ENCODE assay signal across 11 cellular contexts in the genomic region with DNA sequence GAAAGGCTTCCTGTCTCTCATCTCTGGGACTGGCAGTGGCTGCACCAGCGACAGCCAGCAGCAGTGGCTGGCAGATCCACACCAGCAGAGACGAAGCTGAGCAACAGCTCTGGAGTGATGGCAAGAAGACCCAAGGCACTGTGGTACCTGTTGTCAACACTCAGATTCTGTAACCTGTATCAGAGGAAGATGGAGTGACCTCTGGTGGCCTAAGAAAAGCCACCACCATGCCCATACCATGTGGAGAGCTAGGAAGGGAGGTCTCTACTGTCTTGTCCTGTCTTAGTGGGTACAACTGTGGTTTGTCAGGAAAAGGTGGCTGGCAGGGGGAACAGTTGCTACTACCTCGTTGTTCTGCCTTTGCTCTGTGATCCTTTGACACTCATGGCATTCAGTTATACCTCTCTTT. TPM values are rescaled to one million over a fixed set of nuclear protein-coding genes. Genes with fewer than 3 reads are reported as not detected.
DNase-seq lines count a peak whose midpoint lies in the region; ATAC-seq and TF ChIP-seq lines count a peak whose summit lies in the region.
"Had no signal": no experiment of that assay in that cellular context is flagged by ENCODE, and none has a peak within 500 bp of the region (broad histone marks: within the 10 kb centered on the region; RNA-seq: fewer than 3 reads in every experiment).

No MANE protein-coding gene starts in this region.

- no peak overlapping the region for H3K4me2 ChIP-seq in IMR-90 (ENCODE audit: low read depth, low read length)
- H3K4me2 ChIP-seq: BLaER1 treated with 17β-estradiol and CSF1 and Interleukin-3, amounts not matched to agents 10 nM and 100 nM had no signal

- H3K27ac Mint-ChIP-seq in activated CD4-positive, alpha-beta T cell treated with anti-CD3 and anti-CD28 coated beads, Interleukin-2, amount 10 ng/mL, durations not matched to agents 7 days and 5 days, result peak overlapping the region; percentile 1
- no peak overlapping the region for H3K27ac Mint-ChIP-seq in activated naive CD8-positive, alpha-beta T cell treated with anti-CD3 and anti-CD28 coated beads, Interleukin-2, amount 10 ng/mL, durations not matched to agents 7 days and 5 days
- H3K27ac Mint-ChIP-seq in naive B cell, result peak overlapping the region in 1 of 6 donors; percentile 81

- in situ Hi-C loops in IMR-90 (cut with MboI; ENCODE audit: low sequenced_read_pairs), result no loop called here

- H3K27ac ChIP-seq in IMR-90 (ENCODE audit: insufficient read depth, low read length), result no peak overlapping the region
- H3K27ac ChIP-seq in vagina, result no peak overlapping the region
- H3K27ac ChIP-seq: BLaER1 treated with 17β-estradiol and CSF1 and Interleukin-3, amounts not matched to agents 10 nM and 100 nM had no signal

- H3K9me3 ChIP-seq in IMR-90 (ENCODE audit: control insufficient read depth, insufficient read depth, low read length) (no peaks in the 10 kb centered on the region), vagina (no peaks in the 10 kb centered on the region)
- H3K9me3 ChIP-seq: BLaER1 treated with 17β-estradiol and CSF1 and Interleukin-3, amounts not matched to agents 10 nM and 100 nM had no signal

- no peak overlapping the region for H3K14ac ChIP-seq in IMR-90 (replicated peaks; ENCODE audit: low read depth, low read length)

- dilution Hi-C loops in IMR-90 (cut with HindIII; ENCODE audit: low sequenced_read_pairs, unreplicated experiment), result no loop called here

- no peak for ATAC-seq in IMR-90 (ENCODE audit: low read depth)
- peak; percentile 47 for ATAC-seq in activated naive CD8-positive, alpha-beta T cell treated with anti-CD3 and anti-CD28 coated beads, Interleukin-2, amount 10 ng/mL, durations not matched to agents 7 days and 5 days (ENCODE audit: low read depth)
- ATAC-seq in naive B cell (ENCODE audit: low read depth in 2 of 2), result peak; percentile 27 to 40
- no peak for ATAC-seq in HG02852 (IDR thresholded peaks at IDR 0.05; ENCODE audit: unreplicated experiment)
- ATAC-seq: activated CD4-positive, CD25-positive, alpha-beta regulatory T cell treated with anti-CD3 and anti-CD28 coated beads, Interleukin-2, amount 50 U/mL, for 24 hours had no signal

- no peak overlapping the region for H3K18ac ChIP-seq in IMR-90 (ENCODE audit: low read depth, low read length)

- H3K36me3 ChIP-seq in IMR-90 (ENCODE audit: control insufficient read depth, insufficient read depth, low read length), result no peaks in the 10 kb centered on the region
- no peaks in the 10 kb centered on the region for H3K36me3 ChIP-seq in vagina
- H3K36me3 ChIP-seq: BLaER1 treated with 17β-estradiol and CSF1 and Interleukin-3, amounts not matched to agents 10 nM and 100 nM had no signal

- TF ChIP-seq CTCF in IMR-90 (conservative IDR thresholded peaks at IDR 0.05; ENCODE audit: low read depth, low read length), result no peak
- no peak for TF ChIP-seq CTCF in vagina (IDR thresholded peaks at IDR 0.05)

- no peaks in the 10 kb centered on the region for H3K9me3 Mint-ChIP-seq in activated CD4-positive, alpha-beta T cell treated with anti-CD3 and anti-CD28 coated beads, Interleukin-2, amount 10 ng/mL, durations not matched to agents 7 days and 5 days
- H3K9me3 Mint-ChIP-seq in activated naive CD8-positive, alpha-beta T cell treated with anti-CD3 and anti-CD28 coated beads, Interleukin-2, amount 10 ng/mL, durations not matched to agents 7 days and 5 days, result no peaks in the 10 kb centered on the region
- H3K9me3 Mint-ChIP-seq in naive B cell, result no peaks in the 10 kb centered on the region

- no peak overlapping the region for H3K56ac ChIP-seq in IMR-90 (ENCODE audit: extremely low read depth, insufficient read depth, low read length)

- no peak overlapping the region for H3K4ac ChIP-seq in IMR-90 (ENCODE audit: low read depth, low read length)

- DNase-seq in activated CD4-positive, alpha-beta T cell treated with anti-CD3 and anti-CD28 coated beads, Interleukin-2, amount 10 ng/mL, durations not matched to agents 7 days and 5 days, result peak; percentile 10
- DNase-seq in activated CD4-positive, alpha-beta T cell treated with anti-CD3 and anti-CD28 coated beads, Interleukin-2, amount 50 U/mL, for 4 hours, result no peak
- DNase-seq in IMR-90, result no peak
- DNase-seq in activated naive CD8-positive, alpha-beta T cell treated with anti-CD3 and anti-CD28 coated beads, Interleukin-2, amount 10 ng/mL, durations not matched to agents 7 days and 5 days, result no peak
- no peak for DNase-seq in naive B cell
- DNase-seq in NCI-H2171 treated with DMSO at 0.1 percent for 48 hours (lab: John Stamatoyannopoulos, UW), result no peak
- no peak for DNase-seq in vagina (ENCODE audit: extremely low spot score in 2 of 2)
- DNase-seq: HCEC 1CT had no signal

- no CpG with 5 or more reads among the region's 3 CpGs for WGBS in IMR-90 (ENCODE audit: extremely low coverage in 2 of 2, insufficient read length in 1 of 2), 2 experiments

- BruUV-seq in IMR-90 (replicated peaks; lab: Mats Ljungman, UMichigan), result no TSS peak

- no peak overlapping the region for H2BK120ac ChIP-seq in IMR-90 (ENCODE audit: low read depth, low read length)

- no peak overlapping the region for H3K4me3 Mint-ChIP-seq in activated CD4-positive, alpha-beta T cell treated with anti-CD3 and anti-CD28 coated beads, Interleukin-2, amount 10 ng/mL, durations not matched to agents 7 days and 5 days
- no peak overlapping the region for H3K4me3 Mint-ChIP-seq in activated naive CD8-positive, alpha-beta T cell treated with anti-CD3 and anti-CD28 coated beads, Interleukin-2, amount 10 ng/mL, durations not matched to agents 7 days and 5 days
- H3K4me3 Mint-ChIP-seq in naive B cell, result no peak overlapping the region

- H3K4me3 ChIP-seq in IMR-90 (ENCODE audit: insufficient read depth, low read depth, low read length) (no peak overlapping the region), vagina (no peak overlapping the region)
- H3K4me3 ChIP-seq: BLaER1 treated with 17β-estradiol and CSF1 and Interleukin-3, amounts not matched to agents 10 nM and 100 nM had no signal

- no peak overlapping the region for H4K8ac ChIP-seq in IMR-90 (ENCODE audit: low read depth in 2 of 2, low read length in 2 of 2)

- H3K79me1 ChIP-seq in IMR-90 (ENCODE audit: low read depth in 1 of 2, low read length in 2 of 2), result no peaks in the 10 kb centered on the region

- POLR2A ChIA-PET in activated CD4-positive, alpha-beta T cell treated with anti-CD3 and anti-CD28 coated beads, Interleukin-2, amount 10 ng/mL, durations not matched to agents 7 days and 5 days (lab: Charles Lee), result no interaction called here
- POLR2A ChIA-PET in IMR-90 (lab: Charles Lee; ENCODE audit: unreplicated experiment), result no interaction called here
- POLR2A ChIA-PET in activated naive CD8-positive, alpha-beta T cell treated with anti-CD3 and anti-CD28 coated beads, Interleukin-2, amount 10 ng/mL, durations not matched to agents 7 days and 5 days (lab: Charles Lee), result no interaction called here

- intact Hi-C loops in IMR-90 (cut with micrococcal nuclease) (loop anchor here (2.0 kb wide), 1 partner anchor 69 kb away; no protein-coding TSS in a partner anchor), vagina (cut with DNase I) (no loop called here)

- no peak overlapping the region for H4K91ac ChIP-seq in IMR-90 (ENCODE audit: insufficient read depth, low read depth, low read length)

- H4K20me1 ChIP-seq in IMR-90 (ENCODE audit: insufficient read depth, low read length), result no peaks in the 10 kb centered on the region
- H4K20me1 ChIP-seq: BLaER1 treated with 17β-estradiol and CSF1 and Interleukin-3, amounts not matched to agents 10 nM and 100 nM had no signal

- no peak overlapping the region for H3K23ac ChIP-seq in IMR-90 (ENCODE audit: low read depth, low read length)

- H3K4me1 Mint-ChIP-seq in activated CD4-positive, alpha-beta T cell treated with anti-CD3 and anti-CD28 coated beads, Interleukin-2, amount 10 ng/mL, durations not matched to agents 7 days and 5 days, result peaks cover 10% of the 10 kb centered on the region
- H3K4me1 Mint-ChIP-seq in activated naive CD8-positive, alpha-beta T cell treated with anti-CD3 and anti-CD28 coated beads, Interleukin-2, amount 10 ng/mL, durations not matched to agents 7 days and 5 days, result peaks cover 14% of the 10 kb centered on the region
- H3K4me1 Mint-ChIP-seq in naive B cell, result no peaks in the 10 kb centered on the region

- no peak overlapping the region for H2BK15ac ChIP-seq in IMR-90 (ENCODE audit: low read depth, low read length)

- peaks cover 2% of the 10 kb centered on the region for H3K27me3 Mint-ChIP-seq in activated CD4-positive, alpha-beta T cell treated with anti-CD3 and anti-CD28 coated beads, Interleukin-2, amount 10 ng/mL, durations not matched to agents 7 days and 5 days
- no peaks in the 10 kb centered on the region for H3K27me3 Mint-ChIP-seq in activated naive CD8-positive, alpha-beta T cell treated with anti-CD3 and anti-CD28 coated beads, Interleukin-2, amount 10 ng/mL, durations not matched to agents 7 days and 5 days
- peaks cover 0 to 12% (median 7%) of the 10 kb centered on the region in 3 donors for H3K27me3 Mint-ChIP-seq in naive B cell

- CTCF ChIA-PET in activated CD4-positive, alpha-beta T cell treated with anti-CD3 and anti-CD28 coated beads, Interleukin-2, amount 10 ng/mL, durations not matched to agents 7 days and 5 days (lab: Charles Lee), result interaction anchor here (1.0 to 1.1 kb wide), 2 partner anchors 17 to 88 kb away, joined by 4 read pairs; no protein-coding TSS in a partner anchor
- CTCF ChIA-PET in IMR-90 (lab: Yijun Ruan, JAX), result interaction anchor here (0.6 to 0.7 kb wide), 3 partner anchors 16 to 136 kb away, joined by 3 to 6 read pairs (median 3); no protein-coding TSS in a partner anchor

- peak overlapping the region; percentile 78 for H2AK9ac ChIP-seq in IMR-90 (replicated peaks; ENCODE audit: low read depth, low read length, poor library complexity)

- no peak overlapping the region for H2AK5ac ChIP-seq in IMR-90 (ENCODE audit: low read depth, low read length)

- 0 out of 2 replicates have a peak, but pooled peaks cover 3% of the 10 kb centered on the region for H3K9me1 ChIP-seq in IMR-90 (ENCODE audit: insufficient read depth, low read length)

- H2BK20ac ChIP-seq in IMR-90 (ENCODE audit: low read depth, low read length), result no peak overlapping the region

- no peak overlapping the region for H3K9ac ChIP-seq in IMR-90 (ENCODE audit: low read depth, low read length)
- H3K9ac ChIP-seq: BLaER1 treated with 17β-estradiol and CSF1 and Interleukin-3, amounts not matched to agents 10 nM and 100 nM had no signal

- H3K27me3 ChIP-seq in IMR-90 (ENCODE audit: control insufficient read depth, insufficient read depth, low read length), result no peaks in the 10 kb centered on the region
- H3K27me3 ChIP-seq in vagina, result no peaks in the 10 kb centered on the region
- H3K27me3 ChIP-seq: BLaER1 treated with 17β-estradiol and CSF1 and Interleukin-3, amounts not matched to agents 10 nM and 100 nM had no signal

- TF ChIP-seq RAD21 in IMR-90 (IDR thresholded peaks at IDR 0.05; ENCODE audit: low read length), result no peak

- TF ChIP-seq POLR2A in IMR-90 (IDR thresholded peaks at IDR 0.05; ENCODE audit: low read depth, low read length) (no peak), vagina (IDR thresholded peaks at IDR 0.05) (no peak)

- H2BK5ac ChIP-seq in IMR-90 (ENCODE audit: low read depth, low read length, poor library complexity, severe bottlenecking), result no peak overlapping the region

- H3K36me3 Mint-ChIP-seq in activated CD4-positive, alpha-beta T cell treated with anti-CD3 and anti-CD28 coated beads, Interleukin-2, amount 10 ng/mL, durations not matched to agents 7 days and 5 days (ENCODE audit: low read depth), result no peaks in the 10 kb centered on the region
- no peaks in the 10 kb centered on the region for H3K36me3 Mint-ChIP-seq in activated naive CD8-positive, alpha-beta T cell treated with anti-CD3 and anti-CD28 coated beads, Interleukin-2, amount 10 ng/mL, durations not matched to agents 7 days and 5 days
- H3K36me3 Mint-ChIP-seq in naive B cell, result no peaks in the 10 kb centered on the region

- H2AFZ ChIP-seq in IMR-90 (replicated peaks; ENCODE audit: low read length, poor library complexity), result peak overlapping the region; percentile 43

- no peak overlapping the region for H4K5ac ChIP-seq in IMR-90 (ENCODE audit: low read depth, low read length)

- H3K4me1 ChIP-seq in IMR-90 (ENCODE audit: control insufficient read depth, insufficient read depth, low read length), result peaks cover 5% of the 10 kb centered on the region
- H3K4me1 ChIP-seq in vagina, result no peaks in the 10 kb centered on the region

RNA-seq across cellular contexts. Expression of a gene that starts 22.5 kb away (rescaled TPM):
- not detected for total RNA-seq in activated CD4-positive, alpha-beta T cell treated with anti-CD3 and anti-CD28 coated beads, Interleukin-2, amount 10 ng/mL, durations not matched to agents 7 days and 5 days
- total RNA-seq in IMR-90 (2012; rRNA removed), result 0.28 and 0.36 TPM in 2 replicates
- 0.30 and 0.38 TPM in 2 replicates for polyA plus RNA-seq in IMR-90 (2012; rRNA removed)
- 0.05 and 0.11 TPM in 2 replicates for polyA plus RNA-seq in IMR-90 (2012; cell fraction: cytosol; rRNA removed)
- 0.17 and 0.41 TPM in 2 replicates for polyA plus RNA-seq in IMR-90 (2012; cell fraction: nucleus; rRNA removed; ENCODE audit: low replicate concordance)
- not detected for total RNA-seq in activated naive CD8-positive, alpha-beta T cell treated with anti-CD3 and anti-CD28 coated beads, Interleukin-2, amount 10 ng/mL, durations not matched to agents 7 days and 5 days
- not detected for polyA plus RNA-seq in naive B cell (ENCODE audit: low read depth in 6 of 6)
- 9.6 TPM for total RNA-seq in vagina

RNA-seq across cellular contexts. Expression of a gene that starts 26.9 kb away (rescaled TPM):
- 10 to 100 TPM; 61.2 to 74.5 TPM for total RNA-seq in activated CD4-positive, alpha-beta T cell treated with anti-CD3 and anti-CD28 coated beads, Interleukin-2, amount 10 ng/mL, durations not matched to agents 7 days and 5 days
- 42.5 and 63.9 TPM in 2 replicates for total RNA-seq in IMR-90 (2012; rRNA removed)
- polyA plus RNA-seq in IMR-90 (2012; rRNA removed), result 37.7 and 44.2 TPM in 2 replicates
- 16.8 and 21.1 TPM in 2 replicates for polyA plus RNA-seq in IMR-90 (2012; cell fraction: cytosol; rRNA removed)
- polyA plus RNA-seq in IMR-90 (2012; cell fraction: nucleus; rRNA removed; ENCODE audit: low replicate concordance), result 8.1 and 24.7 TPM in 2 replicates
- 10 to 100 TPM; 55.5 to 60.2 TPM for total RNA-seq in activated naive CD8-positive, alpha-beta T cell treated with anti-CD3 and anti-CD28 coated beads, Interleukin-2, amount 10 ng/mL, durations not matched to agents 7 days and 5 days
- polyA plus RNA-seq in naive B cell (ENCODE audit: low read depth in 6 of 6), result 10 to 100 TPM; 61.9 to 89.7 (median 76.1) TPM
- 27.5 TPM for total RNA-seq in vagina

Comparison
In these comparisons a context has a peak if more than half of its experiments do, and no peak if none do; other contexts are left out.
1. ATAC-seq: peak in activated naive CD8-positive, alpha-beta T cell treated with anti-CD3 and anti-CD28 coated beads, Interleukin-2, amount 10 ng/mL, durations not matched to agents 7 days and 5 days (single experiment) and naive B cell (2 of 2); none in IMR-90 (single experiment) and HG02852 (single experiment).